24 cellular contexts compared by ENCODE assay signal in the genomic region with DNA sequence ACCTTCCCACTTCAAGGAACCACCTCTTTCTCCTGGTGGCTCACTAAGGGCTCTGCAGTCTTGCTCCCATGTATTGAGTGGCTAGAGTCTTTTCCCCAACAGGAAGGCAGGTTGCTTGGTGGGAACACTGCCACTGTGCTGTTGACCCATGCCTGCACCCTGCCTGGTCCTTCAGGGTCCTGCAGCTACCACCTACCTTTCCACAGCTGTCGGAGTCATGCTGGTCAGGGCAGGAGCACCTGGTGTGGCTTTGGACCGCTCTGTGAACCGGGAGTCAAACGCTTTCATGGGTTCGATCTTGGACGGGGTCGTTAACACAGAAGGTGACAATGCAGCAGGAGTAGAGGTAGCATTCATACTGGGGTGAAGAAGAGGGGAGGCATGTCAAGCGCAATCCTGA.
"Had no signal": no experiment of that assay in that cellular context is flagged by ENCODE, and none has a peak within 500 bp of the region (broad histone marks: within the 10 kb centered on the region; RNA-seq: fewer than 3 reads in every experiment).

No MANE protein-coding gene starts in this region.

- H3K4me3 Mint-ChIP-seq: activated T-helper 17 cell treated with anti-CD3 and anti-CD28 coated beads, Interleukin-2, amount 50 U/mL, for 72 hours; stimulated activated memory B cell treated with anti-CD40 and anti-IgM and Interleukin-4, amounts not matched to agents 10 μg/mL and 1 μg/mL and 100 μg/mL, for 72 hours had no signal

- H3K27ac ChIP-seq: epithelial cell of prostate, esophagus squamous epithelium, left lung, lower lobe of right lung, ovary, stomach, thyroid gland, upper lobe of left lung, VCaP had no signal

- H3K36me3 ChIP-seq: ovary had no signal

- H3K27me3 ChIP-seq: esophagus squamous epithelium, left lung, ovary, stomach, thyroid gland, upper lobe of left lung had no signal

- H3K4me1 ChIP-seq: esophagus squamous epithelium, left lung, lower lobe of right lung, stomach, thyroid gland, upper lobe of left lung had no signal

- H3K4me1 Mint-ChIP-seq: activated T-helper 17 cell treated with anti-CD3 and anti-CD28 coated beads, Interleukin-2, amount 50 U/mL, for 72 hours; stimulated activated memory B cell treated with anti-CD40 and anti-IgM and Interleukin-4, amounts not matched to agents 10 μg/mL and 1 μg/mL and 100 μg/mL, for 72 hours had no signal

- H3K27me3 Mint-ChIP-seq: activated T-helper 17 cell treated with anti-CD3 and anti-CD28 coated beads, Interleukin-2, amount 50 U/mL, for 72 hours; progenitor cell of endocrine pancreas; stimulated activated memory B cell treated with anti-CD40 and anti-IgM and Interleukin-4, amounts not matched to agents 10 μg/mL and 1 μg/mL and 100 μg/mL, for 72 hours had no signal

- H3K9me3 Mint-ChIP-seq: activated naive CD4-positive, alpha-beta T cell treated with anti-CD3 and anti-CD28 coated beads, Interleukin-2, amount 50 U/mL, for 72 hours; activated T-helper 17 cell treated with anti-CD3 and anti-CD28 coated beads, Interleukin-2, amount 50 U/mL, for 72 hours; stimulated activated memory B cell treated with anti-CD40 and anti-IgM and Interleukin-4, amounts not matched to agents 10 μg/mL and 1 μg/mL and 100 μg/mL, for 72 hours had no signal

- DNase-seq: activated CD4-positive, alpha-beta T cell treated with anti-CD3 and anti-CD28 coated beads for 4 hours; activated CD4-positive, alpha-beta T cell treated with anti-CD3 and anti-CD28 coated beads, Interleukin-2, amount 50 U/mL, for 4 hours; activated T-cell treated with anti-CD3 and anti-CD28 coated beads, Interleukin-2, amount 50 U/mL, for 1 hour; effector CD8-positive, alpha-beta T cell; esophagus squamous epithelium; foreskin melanocyte; kidney glomerular epithelial cell; left lung; lower lobe of right lung; mesendoderm; mucosa of descending colon; ovary; retina; small intestine; stimulated activated CD4-positive, alpha-beta T cell treated with anti-CD3 and anti-CD28 coated beads, Interleukin-4, amount 100 ng/mL, for 24 hours; stomach; thyroid gland; upper lobe of left lung had no signal

- H3K27ac Mint-ChIP-seq: activated naive CD4-positive, alpha-beta T cell treated with anti-CD3 and anti-CD28 coated beads, Interleukin-2, amount 50 U/mL, for 72 hours; activated T-helper 17 cell treated with anti-CD3 and anti-CD28 coated beads, Interleukin-2, amount 50 U/mL, for 72 hours; progenitor cell of endocrine pancreas; stimulated activated memory B cell treated with anti-CD40 and anti-IgM and Interleukin-4, amounts not matched to agents 10 μg/mL and 1 μg/mL and 100 μg/mL, for 72 hours had no signal

- H3K9me3 ChIP-seq: esophagus squamous epithelium, left lung, lower lobe of right lung, mucosa of descending colon, ovary, stomach, thyroid gland, upper lobe of left lung had no signal

- H3K4me3 ChIP-seq: esophagus squamous epithelium, left lung, lower lobe of right lung, mucosa of descending colon, ovary, stomach, thyroid gland, upper lobe of left lung had no signal
